ENCODE assay signal across 8 cellular contexts in the genomic region with DNA sequence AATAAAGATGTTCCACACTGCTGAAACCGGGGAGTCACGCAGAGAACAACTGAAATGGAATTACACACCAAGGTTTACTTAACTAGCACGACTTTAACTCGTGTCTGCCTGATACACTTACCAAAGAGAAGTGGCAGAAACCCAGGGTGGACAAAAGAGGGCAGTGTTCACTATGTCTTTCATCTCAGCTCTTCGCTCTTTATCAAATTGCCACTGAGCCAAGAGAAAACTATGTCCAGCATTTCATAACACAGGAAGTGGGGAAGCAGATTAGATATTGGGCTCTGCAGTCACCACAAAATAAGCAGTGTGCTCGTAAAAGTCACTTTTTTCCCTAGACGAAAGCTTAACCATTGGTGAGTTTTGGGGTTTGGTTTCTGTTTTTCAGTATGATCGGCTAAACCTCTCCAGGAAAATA.
DNase-seq lines count a peak whose midpoint lies in the region; ATAC-seq and TF ChIP-seq lines count a peak whose summit lies in the region.

No MANE protein-coding gene starts in this region.

- TF ChIP-seq CTCF in astrocyte of the spinal cord (IDR thresholded peaks at IDR 0.05; ENCODE audit: low read depth, low read length) (peak; percentile 78), hepatocyte (IDR thresholded peaks at IDR 0.05; ENCODE audit: poor library complexity) (peak; percentile 82), sigmoid colon (IDR thresholded peaks at IDR 0.05) (peak; percentile 25 to 47 (median 39))

- 6% methylated on average over 8 of the region's 8 CpGs for WGBS in hepatocyte (ENCODE audit: low lambda C conversion rate, missing lambda C conversion rate)
- WGBS in sigmoid colon, 2 donors: 6 to 8% methylated on average over 8 of the region's 8 CpGs

- no peaks in the 10 kb centered on the region for H3K9me3 ChIP-seq in hepatocyte (ENCODE audit: low read depth)
- H3K9me3 ChIP-seq in sigmoid colon: no peaks in the 10 kb centered on the region

- peak; percentile 71 for DNase-seq in Daoy (ENCODE audit: low read depth)
- DNase-seq in NCI-H748 (lab: John Stamatoyannopoulos, UW; ENCODE audit: unreplicated experiment): peak; percentile 84
- DNase-seq in astrocyte of the spinal cord (ENCODE audit: low read depth, low spot score): peak; percentile 89
- DNase-seq in hepatocyte (ENCODE audit: low spot score): peak; percentile 84
- peak; percentile 72 for DNase-seq in sigmoid colon
- DNase-seq in activated naive CD4-positive, alpha-beta T cell treated with Interleukin-2 at 50 U/mL for 16 hours: no peak

- H3K27ac ChIP-seq in hepatocyte (peak overlapping the region; percentile 70), sigmoid colon (peak overlapping the region in 3 of 4 donors; percentile 5 to 29 (median 21))

- H3K4me1 ChIP-seq in hepatocyte (ENCODE audit: insufficient read depth): peaks cover 37% of the 10 kb centered on the region
- H3K4me1 ChIP-seq in sigmoid colon: peaks cover 0 to 23% (median 16%) of the 10 kb centered on the region in 4 donors

- peak overlapping the region; percentile 6 for H3K4me3 ChIP-seq in astrocyte of the spinal cord (ENCODE audit: low read depth, low read length)
- H3K4me3 ChIP-seq in hepatocyte: no peak overlapping the region
- peak overlapping the region in 2 of 4 donors; percentile 12 for H3K4me3 ChIP-seq in sigmoid colon

- no peaks in the 10 kb centered on the region for H4K20me1 ChIP-seq in hepatocyte (ENCODE audit: insufficient read depth, poor library complexity, severe bottlenecking)

- ATAC-seq in HG02852 (IDR thresholded peaks at IDR 0.05; ENCODE audit: unreplicated experiment) (peak; percentile 61), HG02870 (IDR thresholded peaks at IDR 0.05; ENCODE audit: unreplicated experiment) (no peak)

- H3K27me3 ChIP-seq in hepatocyte (no peaks in the 10 kb centered on the region), sigmoid colon (peaks cover 0 to 55% (median 16%) of the 10 kb centered on the region in 3 donors)

- intact Hi-C loops in sigmoid colon (cut with DNase I): loop anchor here (1.0 to 10.0 kb wide), 4 partner anchors 202 to 714 kb away; no protein-coding TSS in a partner anchor

- in situ Hi-C loops in astrocyte of the spinal cord (cut with HindIII; ENCODE audit: low sequenced_read_pairs): loop anchor here (25.0 kb wide), 1 partner anchor 421 kb away; no protein-coding TSS in a partner anchor

- H3K4me2 ChIP-seq in hepatocyte: peak overlapping the region; percentile 68

- no peak for TF ChIP-seq POLR2A in sigmoid colon (IDR thresholded peaks at IDR 0.05)

- H2AFZ ChIP-seq in hepatocyte: peak overlapping the region; percentile 13

- H3K9me2 ChIP-seq in hepatocyte (replicated peaks; ENCODE audit: insufficient read depth): no peaks in the 10 kb centered on the region

- no peak for TF ChIP-seq EP300 in sigmoid colon (IDR thresholded peaks at IDR 0.05)

- H3K36me3 ChIP-seq in hepatocyte (replicated peaks; ENCODE audit: insufficient read depth, low read depth): no peaks in the 10 kb centered on the region
- H3K36me3 ChIP-seq in sigmoid colon: no peaks in the 10 kb centered on the region

- H3K79me2 ChIP-seq in hepatocyte: no peaks in the 10 kb centered on the region
